1 cellular context compared by ENCODE assay signal in the genomic region with DNA sequence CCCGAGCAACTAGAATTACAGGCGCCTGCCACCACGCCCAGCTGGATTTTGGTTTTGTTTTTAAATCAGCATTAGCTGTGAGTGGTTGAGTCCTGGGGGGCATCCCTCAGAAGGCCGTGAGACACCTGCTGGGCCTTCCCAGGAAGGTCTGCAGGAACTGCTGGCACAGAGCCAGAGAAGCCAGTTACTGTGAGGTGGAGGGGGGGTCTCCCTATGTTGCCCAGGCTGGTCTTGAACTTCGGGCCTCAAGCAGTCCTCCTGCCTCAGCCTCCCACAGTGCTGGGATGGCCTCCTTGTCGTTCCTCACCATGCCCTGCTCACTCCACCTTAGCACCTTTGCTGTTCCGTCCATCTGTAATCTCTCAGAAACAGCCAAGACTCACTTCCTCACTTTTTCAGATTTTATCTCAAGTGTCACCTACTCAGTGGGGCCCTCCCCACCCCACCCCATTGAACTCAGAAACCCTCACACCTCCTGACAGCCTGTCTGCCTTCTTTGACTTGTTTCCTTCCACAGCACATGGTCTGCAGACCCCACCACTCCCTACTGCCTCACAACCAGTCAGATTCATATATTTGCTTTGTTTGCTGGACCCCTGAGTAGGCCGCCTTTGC.
TF ChIP-seq lines count a peak whose summit lies in the region.

No MANE protein-coding gene starts in this region.

TF ChIP-seq in K562, 482 proteins besides CTCF, POLR2A, EP300 and RAD21 (continued from another document and continues in another):
- TF ChIP-seq ZFP36 (IDR thresholded peaks at IDR 0.05; ENCODE audit: low read depth, low read length, partially characterized antibody) = peak; percentile 69
- TF ChIP-seq ZNF311 (CRISPR knock-in tag; IDR thresholded peaks at IDR 0.05) = no peak
- no peak for TF ChIP-seq BMI1 (IDR thresholded peaks at IDR 0.05; ENCODE audit: low read length)
- TF ChIP-seq HDAC6 (IDR thresholded peaks at IDR 0.05; ENCODE audit: low read depth, low read length) = no peak
- TF ChIP-seq ZNF318 (IDR thresholded peaks at IDR 0.05; ENCODE audit: borderline replicate concordance in 1 of 2, low read depth in 1 of 2) = no peak
- TF ChIP-seq, protein P1, sequence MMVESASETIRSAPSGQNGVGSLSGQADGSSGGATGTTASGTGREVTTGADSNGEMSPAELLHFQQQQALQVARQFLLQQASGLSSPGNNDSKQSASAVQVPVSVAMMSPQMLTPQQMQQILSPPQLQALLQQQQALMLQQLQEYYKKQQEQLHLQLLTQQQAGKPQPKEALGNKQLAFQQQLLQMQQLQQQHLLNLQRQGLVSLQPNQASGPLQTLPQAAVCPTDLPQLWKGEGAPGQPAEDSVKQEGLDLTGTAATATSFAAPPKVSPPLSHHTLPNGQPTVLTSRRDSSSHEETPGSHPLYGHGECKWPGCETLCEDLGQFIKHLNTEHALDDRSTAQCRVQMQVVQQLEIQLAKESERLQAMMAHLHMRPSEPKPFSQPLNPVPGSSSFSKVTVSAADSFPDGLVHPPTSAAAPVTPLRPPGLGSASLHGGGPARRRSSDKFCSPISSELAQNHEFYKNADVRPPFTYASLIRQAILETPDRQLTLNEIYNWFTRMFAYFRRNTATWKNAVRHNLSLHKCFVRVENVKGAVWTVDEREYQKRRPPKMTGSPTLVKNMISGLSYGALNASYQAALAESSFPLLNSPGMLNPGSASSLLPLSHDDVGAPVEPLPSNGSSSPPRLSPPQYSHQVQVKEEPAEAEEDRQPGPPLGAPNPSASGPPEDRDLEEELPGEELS (CRISPR knock-in tag; IDR thresholded peaks at IDR 0.05; ENCODE audit: borderline replicate concordance) = no peak
- TF ChIP-seq, protein P2, sequence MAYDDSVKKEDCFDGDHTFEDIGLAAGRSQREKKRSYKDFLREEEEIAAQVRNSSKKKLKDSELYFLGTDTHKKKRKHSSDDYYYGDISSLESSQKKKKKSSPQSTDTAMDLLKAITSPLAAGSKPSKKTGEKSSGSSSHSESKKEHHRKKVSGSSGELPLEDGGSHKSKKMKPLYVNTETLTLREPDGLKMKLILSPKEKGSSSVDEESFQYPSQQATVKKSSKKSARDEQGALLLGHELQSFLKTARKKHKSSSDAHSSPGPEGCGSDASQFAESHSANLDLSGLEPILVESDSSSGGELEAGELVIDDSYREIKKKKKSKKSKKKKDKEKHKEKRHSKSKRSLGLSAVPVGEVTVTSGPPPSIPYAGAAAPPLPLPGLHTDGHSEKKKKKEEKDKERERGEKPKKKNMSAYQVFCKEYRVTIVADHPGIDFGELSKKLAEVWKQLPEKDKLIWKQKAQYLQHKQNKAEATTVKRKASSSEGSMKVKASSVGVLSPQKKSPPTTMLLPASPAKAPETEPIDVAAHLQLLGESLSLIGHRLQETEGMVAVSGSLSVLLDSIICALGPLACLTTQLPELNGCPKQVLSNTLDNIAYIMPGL (CRISPR knock-in tag; IDR thresholded peaks at IDR 0.05) = no peak
- 0 out of 3 replicates have a peak, but pooled peaks of 1 of the 2 experiments have one; percentile 29 for TF ChIP-seq CBX3 (IDR thresholded peaks at IDR 0.05; ENCODE audit: borderline replicate concordance in 1 of 2, low read length in 2 of 2)
- no peak for TF ChIP-seq TFAP4 (CRISPR knock-in tag; IDR thresholded peaks at IDR 0.05; ENCODE audit: borderline replicate concordance)
- TF ChIP-seq MIER1 (IDR thresholded peaks at IDR 0.05; ENCODE audit: low read depth) = no peak
- TF ChIP-seq SNRNP70 (optimal IDR thresholded peaks at IDR 0.05; ENCODE audit: low read depth, low read length) = no peak
- no peak for TF ChIP-seq PPARD (CRISPR knock-in tag; IDR thresholded peaks at IDR 0.05)
- TF ChIP-seq LARP7 (IDR thresholded peaks at IDR 0.05) = no peak
- no peak for TF ChIP-seq ZNF12 (CRISPR knock-in tag; IDR thresholded peaks at IDR 0.05)
- TF ChIP-seq RBBP5 (IDR thresholded peaks at IDR 0.05; ENCODE audit: borderline replicate concordance, insufficient read depth, low read length, poor library complexity, severe bottlenecking) = no peak
- TF ChIP-seq KLF10 (CRISPR knock-in tag; IDR thresholded peaks at IDR 0.05) = no peak
- TF ChIP-seq ARNT (IDR thresholded peaks at IDR 0.05) = peak in 1 of 2 experiments; percentile 47; a peak in 1 of 4 replicates
- peak; percentile 81 for TF ChIP-seq PKNOX1 (IDR thresholded peaks at IDR 0.05)
- no peak for TF ChIP-seq HMG20B (CRISPR knock-in tag; IDR thresholded peaks at IDR 0.05)
- peak; percentile 95 for TF ChIP-seq SPI1 (IDR thresholded peaks at IDR 0.05; ENCODE audit: borderline replicate concordance, low read depth, low read length)
- peak; percentile 25 to 36; a peak in 1 of 4 replicates for TF ChIP-seq FOXK2 (conservative IDR thresholded peaks at IDR 0.05 in 1 of 2, IDR thresholded peaks at IDR 0.05 in 1 of 2; ENCODE audit: low read depth in 2 of 2)
- TF ChIP-seq, protein P3, sequence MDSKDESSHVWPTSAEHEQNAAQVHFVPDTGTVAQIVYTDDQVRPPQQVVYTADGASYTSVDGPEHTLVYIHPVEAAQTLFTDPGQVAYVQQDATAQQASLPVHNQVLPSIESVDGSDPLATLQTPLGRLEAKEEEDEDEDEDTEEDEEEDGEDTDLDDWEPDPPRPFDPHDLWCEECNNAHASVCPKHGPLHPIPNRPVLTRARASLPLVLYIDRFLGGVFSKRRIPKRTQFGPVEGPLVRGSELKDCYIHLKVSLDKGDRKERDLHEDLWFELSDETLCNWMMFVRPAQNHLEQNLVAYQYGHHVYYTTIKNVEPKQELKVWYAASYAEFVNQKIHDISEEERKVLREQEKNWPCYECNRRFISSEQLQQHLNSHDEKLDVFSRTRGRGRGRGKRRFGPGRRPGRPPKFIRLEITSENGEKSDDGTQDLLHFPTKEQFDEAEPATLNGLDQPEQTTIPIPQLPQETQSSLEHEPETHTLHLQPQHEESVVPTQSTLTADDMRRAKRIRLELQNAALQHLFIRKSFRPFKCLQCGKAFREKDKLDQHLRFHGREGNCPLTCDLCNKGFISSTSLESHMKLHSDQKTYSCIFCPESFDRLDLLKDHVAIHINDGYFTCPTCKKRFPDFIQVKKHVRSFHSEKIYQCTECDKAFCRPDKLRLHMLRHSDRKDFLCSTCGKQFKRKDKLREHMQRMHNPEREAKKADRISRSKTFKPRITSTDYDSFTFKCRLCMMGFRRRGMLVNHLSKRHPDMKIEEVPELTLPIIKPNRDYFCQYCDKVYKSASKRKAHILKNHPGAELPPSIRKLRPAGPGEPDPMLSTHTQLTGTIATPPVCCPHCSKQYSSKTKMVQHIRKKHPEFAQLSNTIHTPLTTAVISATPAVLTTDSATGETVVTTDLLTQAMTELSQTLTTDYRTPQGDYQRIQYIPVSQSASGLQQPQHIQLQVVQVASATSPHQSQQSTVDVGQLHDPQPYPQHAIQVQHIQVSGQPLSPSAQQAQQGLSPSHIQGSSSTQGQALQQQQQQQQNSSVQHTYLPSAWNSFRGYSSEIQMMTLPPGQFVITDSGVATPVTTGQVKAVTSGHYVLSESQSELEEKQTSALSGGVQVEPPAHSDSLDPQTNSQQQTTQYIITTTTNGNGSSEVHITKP (IDR thresholded peaks at IDR 0.05; ENCODE audit: partially characterized antibody) = peak; percentile 2
- TF ChIP-seq MYNN (IDR thresholded peaks at IDR 0.05) = no peak
- no peak for TF ChIP-seq MYNN (CRISPR knock-in tag; IDR thresholded peaks at IDR 0.05)
- TF ChIP-seq TCF7L2 (IDR thresholded peaks at IDR 0.05; ENCODE audit: low read depth, low read length) = no peak
- TF ChIP-seq RAD51 (IDR thresholded peaks at IDR 0.05; ENCODE audit: borderline replicate concordance, low read depth) = no peak
